8 cellular contexts compared by ENCODE assay signal in genomic region chr17:39980402-39981206, GRCh38. TPM values are rescaled to one million over a fixed set of nuclear protein-coding genes. Genes with fewer than 3 reads are reported as not detected.
DNase-seq lines count a peak whose midpoint lies in the region; ATAC-seq and TF ChIP-seq lines count a peak whose summit lies in the region.

Gene PSMD3, plus strand, starts transcription at chr17:39980807. Its CDS starts 164 bp downstream, at chr17:39980971.

- peak; percentile 88 for TF ChIP-seq POLR2A in breast epithelium (IDR thresholded peaks at IDR 0.05)

- H3K9me3 ChIP-seq in breast epithelium (no peaks in the 10 kb centered on the region), iPS-18a (ENCODE audit: control insufficient read depth, low read depth, low read length) (no peaks in the 10 kb centered on the region), skeletal muscle tissue (ENCODE audit: control insufficient read depth in 3 of 3, low read length in 3 of 3) (no peaks in the 10 kb centered on the region)

- TF ChIP-seq CTCF in VCaP (conservative IDR thresholded peaks at IDR 0.05) (peak; percentile 91), breast epithelium (IDR thresholded peaks at IDR 0.05) (peak; percentile 76 to 93 (median 90))

- H3K36me3 ChIP-seq in breast epithelium (peaks cover 5% of the 10 kb centered on the region), iPS-18a (ENCODE audit: control insufficient read depth, low read depth, low read length) (peaks cover 15% of the 10 kb centered on the region), skeletal muscle tissue (ENCODE audit: control insufficient read depth in 3 of 3, insufficient read depth in 3 of 3, low read length in 3 of 3) (peaks cover 15 to 20% (median 17%) of the 10 kb centered on the region in 3 donors)

- H3K4me1 ChIP-seq in breast epithelium (peaks cover 0 to 18% of the 10 kb centered on the region in 2 donors), iPS-18a (ENCODE audit: control insufficient read depth, low read depth, low read length) (peaks cover 9% of the 10 kb centered on the region), skeletal muscle tissue (ENCODE audit: control insufficient read depth in 3 of 3, insufficient read depth in 3 of 3, low read length in 3 of 3) (peaks cover 17 to 36% (median 24%) of the 10 kb centered on the region in 3 donors)

- H3K9ac ChIP-seq in iPS-18a (ENCODE audit: low read length) (peak within 1 kb of the TSS; percentile 89), skeletal muscle tissue (ENCODE audit: low read depth in 1 of 3, low read length in 3 of 3) (peak within 1 kb of the TSS; percentile 98 to 99 (median 99))

- ATAC-seq in GM18873 (IDR thresholded peaks at IDR 0.05; ENCODE audit: low FRiP score, unreplicated experiment): peak; percentile 88
- peak; percentile 88 for ATAC-seq in HG03139 (IDR thresholded peaks at IDR 0.05; ENCODE audit: unreplicated experiment)

- H3K27ac ChIP-seq in VCaP (peak within 1 kb of the TSS; percentile 97), breast epithelium (peak within 1 kb of the TSS; percentile 92 to 96), iPS-18a (ENCODE audit: low read length) (peak within 1 kb of the TSS; percentile 77), skeletal muscle tissue (ENCODE audit: low read depth, low read length) (peak within 1 kb of the TSS; percentile 98)

- H3K4me3 ChIP-seq in breast epithelium (peak within 1 kb of the TSS; percentile 98 to 99 (median 98)), iPS-18a (ENCODE audit: low read length) (peak within 1 kb of the TSS; percentile 97), skeletal muscle tissue (ENCODE audit: low read length in 3 of 3) (peak within 1 kb of the TSS; percentile 93 to 99 (median 96))

- DNase-seq in AG08395 (ENCODE audit: low spot score): peak; percentile 96
- peak; percentile 88 for DNase-seq in NCI-H2196 treated with DMSO at 0.1 percent for 48 hours (lab: John Stamatoyannopoulos, UW; ENCODE audit: unreplicated experiment)
- peak; percentile 98 to 99 for DNase-seq in breast epithelium (ENCODE audit: low spot score in 2 of 2)

- intact Hi-C loops in breast epithelium (cut with DNase I; ENCODE audit: low total_unique reads): no loop called here

- no peaks in the 10 kb centered on the region for H3K27me3 ChIP-seq in breast epithelium
- H3K27me3 ChIP-seq in iPS-18a (ENCODE audit: control insufficient read depth, insufficient read depth, low read length): peaks cover 6% of the 10 kb centered on the region
- H3K27me3 ChIP-seq in skeletal muscle tissue (ENCODE audit: control insufficient read depth in 3 of 3, insufficient read depth in 3 of 3, low read length in 3 of 3): peaks cover 0 to 4% (median 0%) of the 10 kb centered on the region in 3 donors

RNA-seq across cellular contexts. Expression of gene PSMD3, which starts in this region (rescaled TPM):
- total RNA-seq in breast epithelium: 10 to 100 TPM; 79.4 to 83.0 (median 81.0) TPM
- total RNA-seq in skeletal muscle tissue: 56.4 TPM

Comparison
In these comparisons a context has a peak if more than half of its experiments do, and no peak if none do; other contexts are left out.
1. Peak in every context shown above with its lines: DNase-seq, ATAC-seq, H3K4me3 ChIP-seq and H3K27ac ChIP-seq.